9 cellular contexts compared by ENCODE assay signal in the genomic region with DNA sequence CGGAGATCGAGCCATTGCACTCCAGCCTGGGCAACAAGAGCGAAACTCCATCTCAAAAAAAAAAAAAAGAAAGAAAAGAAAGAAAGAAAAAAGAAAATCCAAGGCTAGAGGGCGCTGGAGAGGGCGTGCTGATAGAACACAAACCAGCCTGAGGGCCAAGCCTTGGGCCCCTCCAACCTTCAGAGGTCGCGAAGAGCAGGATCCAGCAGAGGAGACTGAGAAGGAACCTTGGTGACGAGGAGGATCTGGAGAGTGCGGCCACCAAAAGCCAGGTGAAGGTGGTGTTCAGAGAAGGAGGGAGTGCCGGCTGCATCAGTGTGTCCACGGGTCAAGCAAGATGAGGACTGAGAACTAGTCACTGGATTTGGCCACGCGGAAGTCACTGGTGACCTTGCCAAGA. TPM values are rescaled to one million over a fixed set of nuclear protein-coding genes. Genes with fewer than 3 reads are reported as not detected.
DNase-seq lines count a peak whose midpoint lies in the region; ATAC-seq, FAIRE-seq and TF ChIP-seq lines count a peak whose summit lies in the region.
"Had no signal": no experiment of that assay in that cellular context is flagged by ENCODE, and none has a peak within 500 bp of the region (broad histone marks: within the 10 kb centered on the region; RNA-seq: fewer than 3 reads in every experiment).

No MANE protein-coding gene starts in this region.

- peak overlapping the region; percentile 49 for H3K4me2 ChIP-seq in A549
- H3K4me2 ChIP-seq in SK-N-SH, result no peak overlapping the region; the same call in 1 of the 2 replicates

- FAIRE-seq in A549 (lab: Jason Lieb, UNC), result no peak

- H3K36me3 ChIP-seq in SK-N-SH (replicated peaks in 1 of 2; ENCODE audit: control insufficient read depth in 1 of 2, insufficient read depth in 2 of 2, low read length in 1 of 2), result no peaks in the 10 kb centered on the region
- H3K36me3 ChIP-seq: ovary had no signal

- WGBS in A549 (ENCODE audit: missing lambda C conversion rate), result 47% methylated on average over 13 of the region's 13 CpGs
- 52% methylated on average over 13 of the region's 13 CpGs for WGBS in SK-N-SH (ENCODE audit: low lambda C conversion rate)

- H3K27ac ChIP-seq in A549 (peak overlapping the region in 1 of 2 experiments; percentile 45; a peak in 2 of 6 replicates), SK-N-SH (ENCODE audit: low read depth in 2 of 2, low read length in 1 of 2) (no peak overlapping the region), caudate nucleus (ENCODE audit: low read depth, low read length) (no peak overlapping the region)
- H3K27ac ChIP-seq: ovary had no signal

- DNase-seq in A549 (ENCODE audit: low read depth in 1 of 2, low spot score in 1 of 2), result no peak
- no peak for DNase-seq in SK-N-SH
- DNase-seq in fibroblast of peridontal ligament (ENCODE audit: extremely low read depth), result peak; percentile 41
- DNase-seq in germinal center (ENCODE audit: low spot score), result no peak
- DNase-seq in GM19240 (ENCODE audit: insufficient read length, low spot score), result no peak
- DNase-seq in caudate nucleus (lab: John Stamatoyannopoulos, UW), result no peak

- H3K9ac ChIP-seq in SK-N-SH, result no peak overlapping the region

- peaks cover 10% of the 10 kb centered on the region for H3F3A ChIP-seq in SK-N-SH (replicated peaks; ENCODE audit: insufficient read depth)

- peak; percentile 54 for TF ChIP-seq CTCF in A549 (IDR thresholded peaks at IDR 0.05)
- peak; percentile 42 for TF ChIP-seq CTCF in GM12874 (IDR thresholded peaks at IDR 0.05; ENCODE audit: insufficient read depth, low read depth, low read length)
- peak; percentile 75 for TF ChIP-seq CTCF in SK-N-SH (IDR thresholded peaks at IDR 0.05)

- no peak for TF ChIP-seq EP300 in A549 (IDR thresholded peaks at IDR 0.05)
- TF ChIP-seq EP300 in SK-N-SH (IDR thresholded peaks at IDR 0.05; ENCODE audit: borderline replicate concordance in 1 of 2, low read depth in 1 of 2, low read length in 1 of 2), result no peak

- TF ChIP-seq POLR2A in A549 (IDR thresholded peaks at IDR 0.05; ENCODE audit: low read length), result no peak

- H2AFZ ChIP-seq in SK-N-SH (ENCODE audit: low read depth), result peak overlapping the region; percentile 82

- no peaks in the 10 kb centered on the region for H3K27me3 ChIP-seq in SK-N-SH (ENCODE audit: insufficient read depth)
- H3K27me3 ChIP-seq: ovary had no signal

- TF ChIP-seq RAD21 in A549 (conservative IDR thresholded peaks at IDR 0.05 in 1 of 2, IDR thresholded peaks at IDR 0.05 in 1 of 2) (0 out of 5 replicates have a peak, but pooled peaks have one; percentile 12 to 27), SK-N-SH (IDR thresholded peaks at IDR 0.05; ENCODE audit: low read length) (no peak)

- no peaks in the 10 kb centered on the region for H3K9me2 ChIP-seq in SK-N-SH

- CTCF ChIA-PET in A549 (lab: Yijun Ruan, JAX), result interaction anchor here (0.6 to 4.0 kb wide), 37 partner anchors 8 to 1859 kb away, joined by 3 to 42 read pairs (median 9); a partner anchor contains a TSS
- CTCF ChIA-PET in SK-N-SH (lab: Yijun Ruan, JAX), result interaction anchor here (0.7 to 4.6 kb wide), 12 partner anchors 10 to 345 kb away, joined by 3 to 33 read pairs (median 9); a partner anchor contains a TSS

- H3K4me3 ChIP-seq in A549 (no peak overlapping the region), SK-N-SH (ENCODE audit: low read depth in 2 of 2, low read length in 1 of 2) (no peak overlapping the region; a peak in 1 of 4 replicates)
- H3K4me3 ChIP-seq: ovary had no signal

- ATAC-seq in A549, result peak in 1 of 2 experiments; percentile 12; a peak in 3 of 6 replicates
- no peak for ATAC-seq in HG03159 (IDR thresholded peaks at IDR 0.05; ENCODE audit: unreplicated experiment)

- H4K20me1 ChIP-seq in SK-N-SH (ENCODE audit: insufficient read depth), result no peaks in the 10 kb centered on the region

- peaks cover 9% of the 10 kb centered on the region for H3K79me2 ChIP-seq in SK-N-SH (ENCODE audit: insufficient read depth)

- POLR2A ChIA-PET in A549 (lab: Yijun Ruan, JAX), result interaction anchor here (0.7 kb wide), 1 partner anchor 150 kb away, joined by 3 read pairs; no protein-coding TSS in a partner anchor
- POLR2A ChIA-PET in SK-N-SH (lab: Yijun Ruan, JAX), result no interaction called here

- peaks cover 28% of the 10 kb centered on the region for H3K4me1 ChIP-seq in A549
- peaks cover 22 to 26% of the 10 kb centered on the region in 2 experiments; a peak in 3 of 4 replicates for H3K4me1 ChIP-seq in SK-N-SH (ENCODE audit: control insufficient read depth in 1 of 2, insufficient read depth in 2 of 2, low read depth in 1 of 2, low read length in 1 of 2)

- no peaks in the 10 kb centered on the region for H3K9me3 ChIP-seq in A549
- no peaks in the 10 kb centered on the region for H3K9me3 ChIP-seq in SK-N-SH
- H3K9me3 ChIP-seq: ovary had no signal

TF ChIP-seq in A549, 52 proteins besides CTCF, POLR2A, EP300 and RAD21 (continues in another document):
- TF ChIP-seq KDM5A (IDR thresholded peaks at IDR 0.05), result no peak
- TF ChIP-seq, protein P1, sequence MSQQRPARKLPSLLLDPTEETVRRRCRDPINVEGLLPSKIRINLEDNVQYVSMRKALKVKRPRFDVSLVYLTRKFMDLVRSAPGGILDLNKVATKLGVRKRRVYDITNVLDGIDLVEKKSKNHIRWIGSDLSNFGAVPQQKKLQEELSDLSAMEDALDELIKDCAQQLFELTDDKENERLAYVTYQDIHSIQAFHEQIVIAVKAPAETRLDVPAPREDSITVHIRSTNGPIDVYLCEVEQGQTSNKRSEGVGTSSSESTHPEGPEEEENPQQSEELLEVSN (IDR thresholded peaks at IDR 0.05; ENCODE audit: borderline replicate concordance, low read depth), result no peak
- TF ChIP-seq FOSL2 (IDR thresholded peaks at IDR 0.05), result no peak
- TF ChIP-seq FOSL2 (CRISPR knock-in tag; IDR thresholded peaks at IDR 0.05), result no peak
- TF ChIP-seq, protein P2, sequence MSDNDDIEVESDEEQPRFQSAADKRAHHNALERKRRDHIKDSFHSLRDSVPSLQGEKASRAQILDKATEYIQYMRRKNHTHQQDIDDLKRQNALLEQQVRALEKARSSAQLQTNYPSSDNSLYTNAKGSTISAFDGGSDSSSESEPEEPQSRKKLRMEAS (IDR thresholded peaks at IDR 0.05), result no peak
- TF ChIP-seq HDAC2 (IDR thresholded peaks at IDR 0.05), result no peak
- TF ChIP-seq EHF (CRISPR knock-in tag; IDR thresholded peaks at IDR 0.05), result no peak
- TF ChIP-seq HOXB5 (CRISPR knock-in tag; IDR thresholded peaks at IDR 0.05), result no peak
- no peak for TF ChIP-seq FOXS1 (CRISPR knock-in tag; IDR thresholded peaks at IDR 0.05)
- TF ChIP-seq SMC3 (IDR thresholded peaks at IDR 0.05), result no peak
- TF ChIP-seq MYC (IDR thresholded peaks at IDR 0.05; ENCODE audit: borderline replicate concordance, low read length), result no peak
- TF ChIP-seq TFCP2L1 (CRISPR knock-in tag; IDR thresholded peaks at IDR 0.05), result no peak

TF ChIP-seq in SK-N-SH, 30 proteins besides CTCF, POLR2A, EP300 and RAD21:
- TF ChIP-seq NFIC (IDR thresholded peaks at IDR 0.05; ENCODE audit: borderline replicate concordance), result no peak
- TF ChIP-seq ELF1 (IDR thresholded peaks at IDR 0.05), result no peak
- TF ChIP-seq CHD2 (IDR thresholded peaks at IDR 0.05; ENCODE audit: low read length, partially characterized antibody), result no peak
- TF ChIP-seq FOSL2 (IDR thresholded peaks at IDR 0.05; ENCODE audit: borderline replicate concordance, low read depth), result no peak
- TF ChIP-seq, protein P3, sequence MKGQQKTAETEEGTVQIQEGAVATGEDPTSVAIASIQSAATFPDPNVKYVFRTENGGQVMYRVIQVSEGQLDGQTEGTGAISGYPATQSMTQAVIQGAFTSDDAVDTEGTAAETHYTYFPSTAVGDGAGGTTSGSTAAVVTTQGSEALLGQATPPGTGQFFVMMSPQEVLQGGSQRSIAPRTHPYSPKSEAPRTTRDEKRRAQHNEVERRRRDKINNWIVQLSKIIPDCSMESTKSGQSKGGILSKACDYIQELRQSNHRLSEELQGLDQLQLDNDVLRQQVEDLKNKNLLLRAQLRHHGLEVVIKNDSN (IDR thresholded peaks at IDR 0.05; ENCODE audit: borderline replicate concordance, low read depth), result no peak
- TF ChIP-seq NRF1 (IDR thresholded peaks at IDR 0.05; ENCODE audit: low read depth, low read length), result no peak
- TF ChIP-seq MXI1 (IDR thresholded peaks at IDR 0.05; ENCODE audit: low read depth, low read length), result no peak

RNA-seq across cellular contexts. Expression of a gene that starts 4.1 kb away (rescaled TPM):
- polyA plus RNA-seq in A549 (2011; rRNA removed) (187 and 379 TPM in 2 replicates), A549 (2017; fragmentation: RNase III; extraction: RNeasy Plus Mini Kit Qiagen cat#74134 plus additional on column Dnase treatment) (154 to 197 TPM (median 177 TPM) in 3 replicates), SK-N-SH (2012; rRNA removed) (110 and 140 TPM in 2 replicates)
- 156 and 163 TPM in 2 replicates for polyA plus RNA-seq in A549 (2012; cell fraction: cytosol; rRNA removed)
- polyA plus RNA-seq in A549 (2012; cell fraction: nucleus; rRNA removed), result 1,193 and 1,318 TPM in 2 replicates
- polyA minus RNA-seq in A549 (2011; rRNA and poly(A)+ RNA removed), result 837 and 1,039 TPM in 2 replicates
- polyA plus RNA-seq in SK-N-SH (2012; cell fraction: cytosol; rRNA removed), result 78.2 and 105 TPM in 2 replicates
- 354 and 413 TPM in 2 replicates for polyA plus RNA-seq in SK-N-SH (2012; cell fraction: nucleus; rRNA removed)
